ENCODE assay signal across 13 cellular contexts in genomic region chr1:163870666-163871065, GRCh38.
"Had no signal": no experiment of that assay in that cellular context is flagged by ENCODE, and none has a peak within 500 bp of the region (broad histone marks: within the 10 kb centered on the region; RNA-seq: fewer than 3 reads in every experiment).

No MANE protein-coding gene starts in this region.

- H3K4me3 ChIP-seq: dorsolateral prefrontal cortex had no signal

- ATAC-seq: natural killer cell treated with Interleukin-12 subunit alpha and Interleukin-12 subunit beta and Interleukin-15 and Interleukin-18, amount 100 ng/mL, for 72 hours; stimulated activated effector memory CD8-positive, alpha-beta T cell treated with anti-CD3 and anti-CD28 coated beads, Interleukin-12 subunit alpha, Interleukin-12 subunit beta, amount 100 ng/mL, for 72 hours had no signal

- DNase-seq: activated B cell treated with CpG ODN at 0.5 μM for 24 hours; activated CD4-positive, alpha-beta T cell treated with anti-CD3 and anti-CD28 coated beads, Interleukin-2, amount 10 ng/mL, durations not matched to agents 7 days and 5 days; activated CD8-positive, alpha-beta memory T cell treated with anti-CD3 and anti-CD28 coated beads for 24 hours; aorta; dorsolateral prefrontal cortex; endodermal cell; glutamatergic neuron; hypothalamus; kidney glomerular epithelial cell; mesenchymal stem cell; stimulated activated CD4-positive, alpha-beta T cell treated with anti-CD3 and anti-CD28 coated beads, Interleukin-12 subunit alpha, Interleukin-12 subunit beta, amount 100 ng/mL, for 4 hours had no signal
